In the genomic region with DNA sequence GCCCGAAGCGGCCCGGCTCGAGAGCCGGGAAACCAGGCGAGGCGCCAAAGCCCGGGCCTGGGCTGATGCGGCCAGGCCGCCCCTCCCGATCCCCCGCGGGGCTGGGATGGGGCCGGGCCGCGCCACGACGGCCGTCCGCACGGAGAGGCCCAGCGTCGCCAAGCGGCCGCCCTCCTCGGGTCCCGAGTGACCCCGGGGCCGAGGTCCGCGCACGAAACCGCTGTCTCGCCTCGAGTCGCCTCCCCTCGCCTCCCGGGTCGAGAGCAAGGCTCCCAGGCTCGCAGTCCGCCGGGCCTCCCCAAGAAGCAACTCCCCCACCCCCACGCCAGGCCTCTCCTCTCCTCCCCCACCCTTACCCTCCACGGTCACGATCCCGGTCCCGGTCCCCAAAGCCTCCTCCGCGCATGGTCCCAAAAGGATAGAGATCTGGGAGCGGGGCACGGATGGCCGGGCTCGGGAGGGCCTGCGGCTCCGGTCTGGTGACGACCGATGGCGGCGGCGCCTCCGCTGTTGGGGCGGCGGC, we compare ENCODE assay signal across 9 cellular contexts. TPM values are rescaled to one million over a fixed set of nuclear protein-coding genes. Genes with fewer than 3 reads are reported as not detected.
DNase-seq lines count a peak whose midpoint lies in the region; ATAC-seq, FAIRE-seq and TF ChIP-seq lines count a peak whose summit lies in the region.
"Had no signal": no experiment of that assay in that cellular context is flagged by ENCODE, and none has a peak within 500 bp of the region (broad histone marks: within the 10 kb centered on the region; RNA-seq: fewer than 3 reads in every experiment).

No MANE protein-coding gene starts in this region.

- peaks cover 27 to 39% of the 10 kb centered on the region in 2 donors for H3K36me3 Mint-ChIP-seq in CD14-positive monocyte

- no peak for TF ChIP-seq CTCF in CD14-positive monocyte (IDR thresholded peaks at IDR 0.05)
- TF ChIP-seq CTCF in breast epithelium (IDR thresholded peaks at IDR 0.05), result no peak
- TF ChIP-seq CTCF in spleen (IDR thresholded peaks at IDR 0.05 in 8 of 11, conservative IDR thresholded peaks at IDR 0.05 in 3 of 11), result no peak

- H3K9me3 ChIP-seq in breast epithelium (no peaks in the 10 kb centered on the region), spleen (no peaks in the 10 kb centered on the region)

- H3K36me3 ChIP-seq in breast epithelium (no peaks in the 10 kb centered on the region), spleen (peaks cover 0 to 38% (median 15%) of the 10 kb centered on the region in 6 donors)

- H3K9me3 Mint-ChIP-seq in CD14-positive monocyte, result peaks cover 0 to 3% (median 0%) of the 10 kb centered on the region in 7 donors

- H3K4me1 Mint-ChIP-seq in CD14-positive monocyte, result peaks cover 36% of the 10 kb centered on the region

- H3K4me1 ChIP-seq in breast epithelium (peaks cover 6% of the 10 kb centered on the region in 2 donors), spleen (peaks cover 31 to 54% (median 48%) of the 10 kb centered on the region in 6 donors)

- peak overlapping the region; percentile 93 to 98 for H3K4me3 Mint-ChIP-seq in CD14-positive monocyte

- DNase-seq in CD14-positive monocyte (ENCODE audit: low spot score) (peak; percentile 52), GM19239 (ENCODE audit: insufficient read length, low spot score) (peak; percentile 14), T-helper 2 cell (peak in 4 of 5 experiments; percentile 31 to 69 (median 38)), breast epithelium (ENCODE audit: low spot score in 2 of 2) (peak; percentile 63 to 74), iPS-NIHi7 (ENCODE audit: extremely low spot score) (peak; percentile 65), spleen (peak; percentile 91), NCI-H128 (lab: John Stamatoyannopoulos, UW; ENCODE audit: unreplicated experiment) (no peak)

- H3K4me3 ChIP-seq in breast epithelium (peak overlapping the region; percentile 86 to 94 (median 91)), spleen (peak overlapping the region; percentile 66 to 89 (median 69))

- intact Hi-C loops in CD14-positive monocyte (cut with micrococcal nuclease) (loop anchor here in 1 of 2 donors (5.0 kb wide), 1 partner anchor 42 kb away; no protein-coding TSS in a partner anchor), breast epithelium (cut with DNase I; ENCODE audit: low total_unique reads) (no loop called here), spleen (cut with DNase I; ENCODE audit: low total_unique reads) (no loop called here)

- H3K27me3 Mint-ChIP-seq in CD14-positive monocyte (ENCODE audit: low read depth in 3 of 3), result peaks cover 4 to 6% (median 5%) of the 10 kb centered on the region in 3 donors

- peak; percentile 42 for TF ChIP-seq POLR2A in breast epithelium (IDR thresholded peaks at IDR 0.05)
- no peak for TF ChIP-seq POLR2A in spleen (IDR thresholded peaks at IDR 0.05)

- no peak for FAIRE-seq in GM19239 (lab: Jason Lieb, UNC)

- 0 to 1% (median 0%) methylated on average over 28 to 63 of the region's 63 CpGs for WGBS in spleen, 5 donors

- H3K27ac ChIP-seq in breast epithelium (peak overlapping the region; percentile 100), spleen (peak overlapping the region; percentile 94 to 100 (median 100))

- ATAC-seq in HG03457 (IDR thresholded peaks at IDR 0.05; ENCODE audit: unreplicated experiment), result peak; percentile 20

- H3K27ac Mint-ChIP-seq in CD14-positive monocyte, result peak overlapping the region; percentile 99 to 100 (median 100)

- no peaks in the 10 kb centered on the region for H3K27me3 ChIP-seq in breast epithelium
- peaks cover 0 to 3% (median 0%) of the 10 kb centered on the region in 7 donors for H3K27me3 ChIP-seq in spleen (replicated peaks in 1 of 7)

RNA-seq across cellular contexts. Expression of a gene that starts 0.5 kb away (rescaled TPM):
- 10 to 100 TPM; 31.4 to 36.3 TPM for polyA plus RNA-seq in CD14-positive monocyte
- 1,000 to 10,000 TPM in 1 of 3 donors, 100 to 1,000 TPM in 2; 586 to 1,018 (median 961) TPM for total RNA-seq in breast epithelium
- 100 to 1,000 TPM; 579 to 818 (median 658) TPM for total RNA-seq in spleen
- polyA plus RNA-seq in spleen, result 100 to 1,000 TPM; 150 to 224 (median 204) TPM

RNA-seq across cellular contexts. Expression of a gene that starts 37.8 kb away (rescaled TPM):
- polyA plus RNA-seq in CD14-positive monocyte (not detected), spleen (1 to 10 TPM in 2 of 3 donors, under 1 TPM in 1; 1.00 to 3.1 (median 1.2) TPM)
- total RNA-seq in breast epithelium (10 to 100 TPM in 2 of 3 donors, 1 to 10 TPM in 1; 8.9 to 18.0 (median 14.9) TPM), spleen (1 to 10 TPM; 1.5 to 4.9 (median 3.1) TPM)

RNA-seq across cellular contexts. Expression of a gene that starts 50.7 kb away (rescaled TPM):
- not detected for polyA plus RNA-seq in CD14-positive monocyte
- total RNA-seq in breast epithelium, result not detected
- total RNA-seq in spleen, result not detected
- not detected for polyA plus RNA-seq in spleen
- total RNA-seq: glomerular endothelial cell had no signal
